ENCODE assay signal across 10 cellular contexts in genomic region chr18:52716926-52717325, GRCh38.
DNase-seq lines count a peak whose midpoint lies in the region; ATAC-seq and TF ChIP-seq lines count a peak whose summit lies in the region.
"Had no signal": no experiment of that assay in that cellular context is flagged by ENCODE, and none has a peak within 500 bp of the region (broad histone marks: within the 10 kb centered on the region; RNA-seq: fewer than 3 reads in every experiment).

No MANE protein-coding gene starts in this region.

- no peaks in the 10 kb centered on the region for H3K4me1 ChIP-seq in lower lobe of right lung

- peak; percentile 50 for DNase-seq in ACHN
- DNase-seq in HuH-7 (ENCODE audit: low spot score): peak; percentile 33
- DNase-seq in brain microvascular endothelial cell: peak; percentile 8
- no peak for DNase-seq in lower lobe of right lung
- DNase-seq in GM19238 (ENCODE audit: insufficient read length, low spot score): no peak
- DNase-seq in SW 1271 (lab: John Stamatoyannopoulos, UW): no peak
- DNase-seq: DMS 273 treated with DMSO at 0.1 percent for 48 hours; stimulated activated CD4-positive, alpha-beta T cell treated with anti-CD3 and anti-CD28 coated beads, Interleukin-2, amount 100 ng/mL, for 24 hours had no signal

- H3K27me3 ChIP-seq in brain microvascular endothelial cell (replicated peaks): no peaks in the 10 kb centered on the region
- no peaks in the 10 kb centered on the region for H3K27me3 ChIP-seq in lower lobe of right lung (ENCODE audit: low read depth)

- ATAC-seq in lower lobe of right lung: no peak
- no peak for ATAC-seq in HG03439 (IDR thresholded peaks at IDR 0.05; ENCODE audit: unreplicated experiment)
- no peak for ATAC-seq in HG03280 (IDR thresholded peaks at IDR 0.05; ENCODE audit: unreplicated experiment)

- H3K36me3 ChIP-seq in brain microvascular endothelial cell (replicated peaks): no peaks in the 10 kb centered on the region
- H3K36me3 ChIP-seq in lower lobe of right lung: no peaks in the 10 kb centered on the region

- H3K27ac ChIP-seq in brain microvascular endothelial cell (no peak overlapping the region), lower lobe of right lung (no peak overlapping the region)

- no peaks in the 10 kb centered on the region for H3K9me3 ChIP-seq in lower lobe of right lung

- TF ChIP-seq CTCF in brain microvascular endothelial cell (IDR thresholded peaks at IDR 0.05; ENCODE audit: low read depth, low read length, missing control alignments): peak; percentile 26
- peak; percentile 32 for TF ChIP-seq CTCF in lower lobe of right lung (IDR thresholded peaks at IDR 0.05)

- in situ Hi-C loops in ACHN (cut with HindIII; ENCODE audit: low pct_ligation_motif_present, low pct_unique_long_range_greater_than_20kb, low sequenced_read_pairs) (no loop called here), brain microvascular endothelial cell (cut with HindIII; ENCODE audit: low pct_ligation_motif_present, low sequenced_read_pairs) (no loop called here)

- intact Hi-C loops in lower lobe of right lung (cut with DNase I): no loop called here

- no peak overlapping the region for H3K4me3 ChIP-seq in brain microvascular endothelial cell (ENCODE audit: low read depth, low read length)
- H3K4me3 ChIP-seq in lower lobe of right lung: no peak overlapping the region

Comparison
In these comparisons a context has a peak if more than half of its experiments do, and no peak if none do; other contexts are left out.
1. DNase-seq: peak in ACHN (single experiment), HuH-7 (single experiment) and brain microvascular endothelial cell (single experiment); none in lower lobe of right lung (single experiment), GM19238 (single experiment) and SW 1271 (0 of 2).